Comparison of ENCODE assay signal across 19 cellular contexts in the genomic region with DNA sequence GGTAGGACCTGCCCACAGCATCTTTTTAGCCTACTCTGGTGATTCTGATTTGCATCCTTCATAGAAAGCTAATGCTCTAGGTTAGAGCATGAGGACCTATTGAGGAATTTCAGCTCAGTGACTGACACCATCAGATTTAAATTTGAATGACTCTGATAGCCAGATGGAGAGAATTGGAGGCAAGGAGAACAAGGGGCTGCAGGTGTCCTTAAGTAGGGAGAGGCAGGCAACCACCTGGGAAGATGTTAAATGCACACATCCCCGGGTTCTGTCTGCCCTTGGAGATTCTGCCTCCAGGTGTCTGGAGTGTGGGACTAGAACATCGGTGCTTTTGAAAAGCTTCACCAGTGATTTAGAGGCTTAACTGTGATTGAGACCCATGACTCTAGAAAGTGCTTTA.
"Had no signal": no experiment of that assay in that cellular context is flagged by ENCODE, and none has a peak within 500 bp of the region (broad histone marks: within the 10 kb centered on the region; RNA-seq: fewer than 3 reads in every experiment).

No MANE protein-coding gene starts in this region.

- H3K27me3 ChIP-seq: SJSA1 had no signal

- H3K4me3 ChIP-seq: SJSA1, SK-N-MC had no signal

- DNase-seq: Kasumi-1, KG1, MM.1S, NCI-H1092 treated with DMSO at 0.1 percent for 48 hours, NCI-H1436, NCI-H187, NCI-H2029, NCI-H2081 treated with DMSO at 0.1 percent for 48 hours, NCI-H2227 treated with DMSO at 0.1 percent for 48 hours, NCI-H446, NCI-H510A, NCI-H524 treated with DMSO at 0.1 percent for 48 hours, NCI-H69, NCI-H774, Right ventricle myocardium superior, RPMI8226, SIG-M5 had no signal

- H3K9me3 ChIP-seq: SJSA1 had no signal

- H3K27ac ChIP-seq: SJSA1, SK-N-MC had no signal
